2 cellular contexts compared by ENCODE assay signal in the genomic region with DNA sequence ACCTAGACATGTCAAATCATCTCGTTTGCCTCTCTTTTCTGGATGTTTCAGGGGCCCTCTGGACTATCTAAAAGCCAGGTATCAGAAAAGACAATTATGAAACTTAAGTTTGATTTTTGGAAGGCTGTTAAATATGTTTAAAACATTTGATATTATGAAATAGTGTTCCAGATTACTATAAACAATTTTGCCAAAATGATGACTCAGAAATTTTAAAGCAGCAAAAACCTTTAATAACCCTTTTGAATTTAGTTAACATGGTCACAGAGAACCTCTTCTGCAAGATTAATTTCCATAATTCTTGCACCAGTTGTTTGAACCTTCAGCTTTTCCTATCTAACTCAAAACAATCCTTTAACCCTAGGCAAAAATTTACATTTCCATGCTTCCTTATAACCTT.
TF ChIP-seq lines count a peak whose summit lies in the region.

No MANE protein-coding gene starts in this region.

TF ChIP-seq in SK-N-SH, 30 proteins besides CTCF, POLR2A, EP300 and RAD21 (continued from another document):
- TF ChIP-seq, protein P1, sequence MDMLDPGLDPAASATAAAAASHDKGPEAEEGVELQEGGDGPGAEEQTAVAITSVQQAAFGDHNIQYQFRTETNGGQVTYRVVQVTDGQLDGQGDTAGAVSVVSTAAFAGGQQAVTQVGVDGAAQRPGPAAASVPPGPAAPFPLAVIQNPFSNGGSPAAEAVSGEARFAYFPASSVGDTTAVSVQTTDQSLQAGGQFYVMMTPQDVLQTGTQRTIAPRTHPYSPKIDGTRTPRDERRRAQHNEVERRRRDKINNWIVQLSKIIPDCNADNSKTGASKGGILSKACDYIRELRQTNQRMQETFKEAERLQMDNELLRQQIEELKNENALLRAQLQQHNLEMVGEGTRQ (IDR thresholded peaks at IDR 0.05; ENCODE audit: borderline replicate concordance, low read depth, low read length) = no peak
- TF ChIP-seq, protein P2, sequence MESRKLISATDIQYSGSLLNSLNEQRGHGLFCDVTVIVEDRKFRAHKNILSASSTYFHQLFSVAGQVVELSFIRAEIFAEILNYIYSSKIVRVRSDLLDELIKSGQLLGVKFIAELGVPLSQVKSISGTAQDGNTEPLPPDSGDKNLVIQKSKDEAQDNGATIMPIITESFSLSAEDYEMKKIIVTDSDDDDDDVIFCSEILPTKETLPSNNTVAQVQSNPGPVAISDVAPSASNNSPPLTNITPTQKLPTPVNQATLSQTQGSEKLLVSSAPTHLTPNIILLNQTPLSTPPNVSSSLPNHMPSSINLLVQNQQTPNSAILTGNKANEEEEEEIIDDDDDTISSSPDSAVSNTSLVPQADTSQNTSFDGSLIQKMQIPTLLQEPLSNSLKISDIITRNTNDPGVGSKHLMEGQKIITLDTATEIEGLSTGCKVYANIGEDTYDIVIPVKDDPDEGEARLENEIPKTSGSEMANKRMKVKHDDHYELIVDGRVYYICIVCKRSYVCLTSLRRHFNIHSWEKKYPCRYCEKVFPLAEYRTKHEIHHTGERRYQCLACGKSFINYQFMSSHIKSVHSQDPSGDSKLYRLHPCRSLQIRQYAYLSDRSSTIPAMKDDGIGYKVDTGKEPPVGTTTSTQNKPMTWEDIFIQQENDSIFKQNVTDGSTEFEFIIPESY (IDR thresholded peaks at IDR 0.05; ENCODE audit: borderline replicate concordance, low read depth) = no peak
- TF ChIP-seq, protein P3, sequence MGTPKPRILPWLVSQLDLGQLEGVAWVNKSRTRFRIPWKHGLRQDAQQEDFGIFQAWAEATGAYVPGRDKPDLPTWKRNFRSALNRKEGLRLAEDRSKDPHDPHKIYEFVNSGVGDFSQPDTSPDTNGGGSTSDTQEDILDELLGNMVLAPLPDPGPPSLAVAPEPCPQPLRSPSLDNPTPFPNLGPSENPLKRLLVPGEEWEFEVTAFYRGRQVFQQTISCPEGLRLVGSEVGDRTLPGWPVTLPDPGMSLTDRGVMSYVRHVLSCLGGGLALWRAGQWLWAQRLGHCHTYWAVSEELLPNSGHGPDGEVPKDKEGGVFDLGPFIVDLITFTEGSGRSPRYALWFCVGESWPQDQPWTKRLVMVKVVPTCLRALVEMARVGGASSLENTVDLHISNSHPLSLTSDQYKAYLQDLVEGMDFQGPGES (IDR thresholded peaks at IDR 0.05; ENCODE audit: low read depth, low read length) = no peak
- TF ChIP-seq, protein P4, sequence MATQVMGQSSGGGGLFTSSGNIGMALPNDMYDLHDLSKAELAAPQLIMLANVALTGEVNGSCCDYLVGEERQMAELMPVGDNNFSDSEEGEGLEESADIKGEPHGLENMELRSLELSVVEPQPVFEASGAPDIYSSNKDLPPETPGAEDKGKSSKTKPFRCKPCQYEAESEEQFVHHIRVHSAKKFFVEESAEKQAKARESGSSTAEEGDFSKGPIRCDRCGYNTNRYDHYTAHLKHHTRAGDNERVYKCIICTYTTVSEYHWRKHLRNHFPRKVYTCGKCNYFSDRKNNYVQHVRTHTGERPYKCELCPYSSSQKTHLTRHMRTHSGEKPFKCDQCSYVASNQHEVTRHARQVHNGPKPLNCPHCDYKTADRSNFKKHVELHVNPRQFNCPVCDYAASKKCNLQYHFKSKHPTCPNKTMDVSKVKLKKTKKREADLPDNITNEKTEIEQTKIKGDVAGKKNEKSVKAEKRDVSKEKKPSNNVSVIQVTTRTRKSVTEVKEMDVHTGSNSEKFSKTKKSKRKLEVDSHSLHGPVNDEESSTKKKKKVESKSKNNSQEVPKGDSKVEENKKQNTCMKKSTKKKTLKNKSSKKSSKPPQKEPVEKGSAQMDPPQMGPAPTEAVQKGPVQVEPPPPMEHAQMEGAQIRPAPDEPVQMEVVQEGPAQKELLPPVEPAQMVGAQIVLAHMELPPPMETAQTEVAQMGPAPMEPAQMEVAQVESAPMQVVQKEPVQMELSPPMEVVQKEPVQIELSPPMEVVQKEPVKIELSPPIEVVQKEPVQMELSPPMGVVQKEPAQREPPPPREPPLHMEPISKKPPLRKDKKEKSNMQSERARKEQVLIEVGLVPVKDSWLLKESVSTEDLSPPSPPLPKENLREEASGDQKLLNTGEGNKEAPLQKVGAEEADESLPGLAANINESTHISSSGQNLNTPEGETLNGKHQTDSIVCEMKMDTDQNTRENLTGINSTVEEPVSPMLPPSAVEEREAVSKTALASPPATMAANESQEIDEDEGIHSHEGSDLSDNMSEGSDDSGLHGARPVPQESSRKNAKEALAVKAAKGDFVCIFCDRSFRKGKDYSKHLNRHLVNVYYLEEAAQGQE (IDR thresholded peaks at IDR 0.05; ENCODE audit: low read depth, low read length) = no peak
- TF ChIP-seq FOSL2 (IDR thresholded peaks at IDR 0.05; ENCODE audit: borderline replicate concordance, low read depth) (no peak), CHD2 (IDR thresholded peaks at IDR 0.05; ENCODE audit: low read length, partially characterized antibody) (no peak), MXI1 (IDR thresholded peaks at IDR 0.05; ENCODE audit: low read depth, low read length) (no peak), FOXJ3 (CRISPR knock-in tag; IDR thresholded peaks at IDR 0.05) (no peak), GABPA (IDR thresholded peaks at IDR 0.05; ENCODE audit: low read depth) (no peak)

TF ChIP-seq in SK-N-SH treated with all-trans-retinoic acid at 6 μM for 48 hours, 23 proteins besides CTCF, POLR2A, EP300 and RAD21 (continued from another document):
- TF ChIP-seq, protein P5, sequence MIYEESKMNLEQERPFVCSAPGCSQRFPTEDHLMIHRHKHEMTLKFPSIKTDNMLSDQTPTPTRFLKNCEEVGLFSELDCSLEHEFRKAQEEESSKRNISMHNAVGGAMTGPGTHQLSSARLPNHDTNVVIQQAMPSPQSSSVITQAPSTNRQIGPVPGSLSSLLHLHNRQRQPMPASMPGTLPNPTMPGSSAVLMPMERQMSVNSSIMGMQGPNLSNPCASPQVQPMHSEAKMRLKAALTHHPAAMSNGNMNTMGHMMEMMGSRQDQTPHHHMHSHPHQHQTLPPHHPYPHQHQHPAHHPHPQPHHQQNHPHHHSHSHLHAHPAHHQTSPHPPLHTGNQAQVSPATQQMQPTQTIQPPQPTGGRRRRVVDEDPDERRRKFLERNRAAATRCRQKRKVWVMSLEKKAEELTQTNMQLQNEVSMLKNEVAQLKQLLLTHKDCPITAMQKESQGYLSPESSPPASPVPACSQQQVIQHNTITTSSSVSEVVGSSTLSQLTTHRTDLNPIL (CRISPR knock-in tag; IDR thresholded peaks at IDR 0.05; ENCODE audit: low read depth) = no peak
- TF ChIP-seq OSR1 (CRISPR knock-in tag; IDR thresholded peaks at IDR 0.05) = no peak
- TF ChIP-seq, protein P6, sequence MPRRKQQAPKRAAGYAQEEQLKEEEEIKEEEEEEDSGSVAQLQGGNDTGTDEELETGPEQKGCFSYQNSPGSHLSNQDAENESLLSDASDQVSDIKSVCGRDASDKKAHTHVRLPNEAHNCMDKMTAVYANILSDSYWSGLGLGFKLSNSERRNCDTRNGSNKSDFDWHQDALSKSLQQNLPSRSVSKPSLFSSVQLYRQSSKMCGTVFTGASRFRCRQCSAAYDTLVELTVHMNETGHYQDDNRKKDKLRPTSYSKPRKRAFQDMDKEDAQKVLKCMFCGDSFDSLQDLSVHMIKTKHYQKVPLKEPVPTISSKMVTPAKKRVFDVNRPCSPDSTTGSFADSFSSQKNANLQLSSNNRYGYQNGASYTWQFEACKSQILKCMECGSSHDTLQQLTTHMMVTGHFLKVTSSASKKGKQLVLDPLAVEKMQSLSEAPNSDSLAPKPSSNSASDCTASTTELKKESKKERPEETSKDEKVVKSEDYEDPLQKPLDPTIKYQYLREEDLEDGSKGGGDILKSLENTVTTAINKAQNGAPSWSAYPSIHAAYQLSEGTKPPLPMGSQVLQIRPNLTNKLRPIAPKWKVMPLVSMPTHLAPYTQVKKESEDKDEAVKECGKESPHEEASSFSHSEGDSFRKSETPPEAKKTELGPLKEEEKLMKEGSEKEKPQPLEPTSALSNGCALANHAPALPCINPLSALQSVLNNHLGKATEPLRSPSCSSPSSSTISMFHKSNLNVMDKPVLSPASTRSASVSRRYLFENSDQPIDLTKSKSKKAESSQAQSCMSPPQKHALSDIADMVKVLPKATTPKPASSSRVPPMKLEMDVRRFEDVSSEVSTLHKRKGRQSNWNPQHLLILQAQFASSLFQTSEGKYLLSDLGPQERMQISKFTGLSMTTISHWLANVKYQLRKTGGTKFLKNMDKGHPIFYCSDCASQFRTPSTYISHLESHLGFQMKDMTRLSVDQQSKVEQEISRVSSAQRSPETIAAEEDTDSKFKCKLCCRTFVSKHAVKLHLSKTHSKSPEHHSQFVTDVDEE (CRISPR knock-in tag; IDR thresholded peaks at IDR 0.05) = no peak
- TF ChIP-seq ZFP30 (CRISPR knock-in tag; IDR thresholded peaks at IDR 0.05) = no peak
- no peak for TF ChIP-seq TCF4 (CRISPR knock-in tag; IDR thresholded peaks at IDR 0.05; ENCODE audit: borderline replicate concordance)
- TF ChIP-seq, protein P7, sequence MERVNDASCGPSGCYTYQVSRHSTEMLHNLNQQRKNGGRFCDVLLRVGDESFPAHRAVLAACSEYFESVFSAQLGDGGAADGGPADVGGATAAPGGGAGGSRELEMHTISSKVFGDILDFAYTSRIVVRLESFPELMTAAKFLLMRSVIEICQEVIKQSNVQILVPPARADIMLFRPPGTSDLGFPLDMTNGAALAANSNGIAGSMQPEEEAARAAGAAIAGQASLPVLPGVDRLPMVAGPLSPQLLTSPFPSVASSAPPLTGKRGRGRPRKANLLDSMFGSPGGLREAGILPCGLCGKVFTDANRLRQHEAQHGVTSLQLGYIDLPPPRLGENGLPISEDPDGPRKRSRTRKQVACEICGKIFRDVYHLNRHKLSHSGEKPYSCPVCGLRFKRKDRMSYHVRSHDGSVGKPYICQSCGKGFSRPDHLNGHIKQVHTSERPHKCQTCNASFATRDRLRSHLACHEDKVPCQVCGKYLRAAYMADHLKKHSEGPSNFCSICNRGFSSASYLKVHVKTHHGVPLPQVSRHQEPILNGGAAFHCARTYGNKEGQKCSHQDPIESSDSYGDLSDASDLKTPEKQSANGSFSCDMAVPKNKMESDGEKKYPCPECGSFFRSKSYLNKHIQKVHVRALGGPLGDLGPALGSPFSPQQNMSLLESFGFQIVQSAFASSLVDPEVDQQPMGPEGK (CRISPR knock-in tag; IDR thresholded peaks at IDR 0.05; ENCODE audit: borderline replicate concordance) = no peak
